1 cellular context compared by ENCODE assay signal in genomic region chr14:51651388-51652167, GRCh38.
TF ChIP-seq lines count a peak whose summit lies in the region.

Gene FRMD6 (plus strand): TSS chr14:51651910. CDS start chr14:51689837, 37,927 bp downstream.

TF ChIP-seq in HepG2, 621 proteins besides CTCF, POLR2A, EP300 and RAD21 (continued from another document and continues in another):
- TF ChIP-seq HDAC1 (CRISPR knock-in tag; IDR thresholded peaks at IDR 0.05) (peak; percentile 33; the same call in 1 of the 2 replicates), KDM5B (CRISPR knock-in tag; IDR thresholded peaks at IDR 0.05; ENCODE audit: borderline replicate concordance) (peak; percentile 32; the same call in 1 of the 2 replicates), PHF21A (CRISPR knock-in tag; IDR thresholded peaks at IDR 0.05) (peak; percentile 44; the same call in 1 of the 2 replicates), ZNF552 (CRISPR knock-in tag; IDR thresholded peaks at IDR 0.05; ENCODE audit: borderline replicate concordance) (no peak), ZNF451 (CRISPR knock-in tag; IDR thresholded peaks at IDR 0.05) (no peak; the same call in 1 of the 2 replicates), ATF1 (CRISPR knock-in tag; IDR thresholded peaks at IDR 0.05) (no peak), DRAP1 (CRISPR knock-in tag; IDR thresholded peaks at IDR 0.05) (0 out of 2 replicates have a peak, but pooled peaks have one; percentile 26), ZNF225 (CRISPR knock-in tag; IDR thresholded peaks at IDR 0.05) (no peak), PRDM15 (CRISPR knock-in tag; IDR thresholded peaks at IDR 0.05) (no peak), SP140L (CRISPR knock-in tag; IDR thresholded peaks at IDR 0.05; ENCODE audit: borderline replicate concordance) (no peak), NR2F6 (IDR thresholded peaks at IDR 0.05) (no peak), NR2F6 (CRISPR knock-in tag; IDR thresholded peaks at IDR 0.05) (no peak), SRSF1 (optimal IDR thresholded peaks at IDR 0.05; ENCODE audit: low read depth, low read length) (no peak), ZFAT (CRISPR knock-in tag; conservative IDR thresholded peaks at IDR 0.05) (0 out of 2 replicates have a peak, but pooled peaks have one; percentile 35), FLYWCH1 (CRISPR knock-in tag; IDR thresholded peaks at IDR 0.05) (no peak), NCOA2 (CRISPR knock-in tag; IDR thresholded peaks at IDR 0.05) (no peak), MEIS2 (CRISPR knock-in tag; IDR thresholded peaks at IDR 0.05) (peak; percentile 18; the same call in 1 of the 2 replicates), ZNF609 (CRISPR knock-in tag; IDR thresholded peaks at IDR 0.05; ENCODE audit: borderline replicate concordance) (no peak), PHF20 (CRISPR knock-in tag; IDR thresholded peaks at IDR 0.05) (no peak; the same call in 1 of the 2 replicates), PLRG1 (conservative IDR thresholded peaks at IDR 0.05) (no peak), ZNF770 (CRISPR knock-in tag; IDR thresholded peaks at IDR 0.05) (0 out of 2 replicates have a peak, but pooled peaks have one; percentile 15), ZNF136 (CRISPR knock-in tag; IDR thresholded peaks at IDR 0.05; ENCODE audit: low read depth) (no peak), ZNF205 (CRISPR knock-in tag; IDR thresholded peaks at IDR 0.05) (no peak), JUND (CRISPR knock-in tag; IDR thresholded peaks at IDR 0.05) (0 out of 2 replicates have a peak, but pooled peaks have one; percentile 14), NFE2L1 (CRISPR knock-in tag; IDR thresholded peaks at IDR 0.05; ENCODE audit: borderline replicate concordance) (no peak), ZNF678 (CRISPR knock-in tag; IDR thresholded peaks at IDR 0.05) (no peak), ZBTB10 (CRISPR knock-in tag; IDR thresholded peaks at IDR 0.05; ENCODE audit: borderline replicate concordance) (0 out of 2 replicates have a peak, but pooled peaks have one; percentile 32), KLF11 (CRISPR knock-in tag; IDR thresholded peaks at IDR 0.05) (no peak), ZNF264 (CRISPR knock-in tag; IDR thresholded peaks at IDR 0.05) (no peak), ZNF337 (CRISPR knock-in tag; IDR thresholded peaks at IDR 0.05; ENCODE audit: borderline replicate concordance, low read depth) (no peak), SMYD3 (CRISPR knock-in tag; IDR thresholded peaks at IDR 0.05) (no peak), E2F1 (CRISPR knock-in tag; IDR thresholded peaks at IDR 0.05) (no peak; the same call in 1 of the 2 replicates), NPAS2 (CRISPR knock-in tag; IDR thresholded peaks at IDR 0.05; ENCODE audit: borderline replicate concordance) (no peak), ZIK1 (CRISPR knock-in tag; IDR thresholded peaks at IDR 0.05; ENCODE audit: borderline replicate concordance, low read depth) (no peak; the same call in 1 of the 2 replicates), ZNF792 (CRISPR knock-in tag; IDR thresholded peaks at IDR 0.05) (peak; percentile 55; the same call in 1 of the 2 replicates), MAF1 (CRISPR knock-in tag; IDR thresholded peaks at IDR 0.05; ENCODE audit: borderline replicate concordance) (0 out of 2 replicates have a peak, but pooled peaks have one; percentile 20), TAF15 (IDR thresholded peaks at IDR 0.05; ENCODE audit: low read depth, low read length, poor library complexity, severe bottlenecking) (peak; percentile 8), GPN1 (CRISPR knock-in tag; IDR thresholded peaks at IDR 0.05; ENCODE audit: borderline replicate concordance) (no peak), ZSCAN31 (CRISPR knock-in tag; IDR thresholded peaks at IDR 0.05; ENCODE audit: low read depth) (no peak), RNF219 (CRISPR knock-in tag; IDR thresholded peaks at IDR 0.05) (no peak), EHMT2 (IDR thresholded peaks at IDR 0.05; ENCODE audit: borderline replicate concordance, low read depth, low read length) (no peak), REXO4 (CRISPR knock-in tag; IDR thresholded peaks at IDR 0.05; ENCODE audit: borderline replicate concordance) (no peak), ZHX1 (CRISPR knock-in tag; IDR thresholded peaks at IDR 0.05; ENCODE audit: low read depth) (no peak), PAF1 (CRISPR knock-in tag; IDR thresholded peaks at IDR 0.05) (no peak), SUZ12 (IDR thresholded peaks at IDR 0.05; ENCODE audit: low read depth, low read length) (no peak)
